In the genomic region with DNA sequence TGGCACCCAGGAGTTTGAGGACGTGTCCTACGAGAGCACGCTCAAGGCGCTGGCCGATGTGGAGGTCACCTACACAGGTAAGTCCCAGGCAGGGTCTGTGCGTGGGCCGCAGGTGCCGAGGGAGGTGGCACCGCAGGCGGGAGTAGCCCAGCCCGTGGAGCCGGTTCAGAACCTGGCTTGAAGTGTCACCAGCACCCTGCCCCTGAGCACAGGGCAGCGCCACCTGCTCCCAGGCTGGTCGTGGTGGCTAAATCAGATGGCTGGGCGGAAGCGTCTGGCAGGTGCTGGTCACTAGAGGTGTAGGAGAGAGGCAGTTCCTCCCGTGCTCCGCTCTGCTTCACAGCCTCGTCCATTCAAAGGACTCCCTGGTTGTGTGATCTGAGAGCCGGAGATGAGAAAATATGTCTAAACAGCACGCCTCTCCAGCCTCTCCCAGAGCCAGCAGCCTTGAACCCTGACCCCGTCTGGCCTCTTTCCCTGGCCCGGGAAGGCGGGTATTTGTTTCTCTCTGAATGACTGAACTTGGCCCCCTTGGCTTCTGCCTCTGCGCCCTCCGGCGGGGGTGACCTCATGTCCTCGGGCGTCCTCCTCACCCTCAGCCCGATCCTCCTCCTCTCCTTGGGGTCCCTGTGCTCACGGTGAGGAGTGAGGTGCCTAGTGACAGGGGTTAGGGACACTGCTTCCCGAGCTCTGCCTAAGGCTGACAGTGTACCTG, we compare ENCODE assay signal across 1 cellular context.
TF ChIP-seq lines count a peak whose summit lies in the region.

No MANE protein-coding gene starts in this region.

TF ChIP-seq in HepG2, 621 proteins besides CTCF, POLR2A, EP300 and RAD21 (continued from another document and continues in another):
- TF ChIP-seq, protein P1, sequence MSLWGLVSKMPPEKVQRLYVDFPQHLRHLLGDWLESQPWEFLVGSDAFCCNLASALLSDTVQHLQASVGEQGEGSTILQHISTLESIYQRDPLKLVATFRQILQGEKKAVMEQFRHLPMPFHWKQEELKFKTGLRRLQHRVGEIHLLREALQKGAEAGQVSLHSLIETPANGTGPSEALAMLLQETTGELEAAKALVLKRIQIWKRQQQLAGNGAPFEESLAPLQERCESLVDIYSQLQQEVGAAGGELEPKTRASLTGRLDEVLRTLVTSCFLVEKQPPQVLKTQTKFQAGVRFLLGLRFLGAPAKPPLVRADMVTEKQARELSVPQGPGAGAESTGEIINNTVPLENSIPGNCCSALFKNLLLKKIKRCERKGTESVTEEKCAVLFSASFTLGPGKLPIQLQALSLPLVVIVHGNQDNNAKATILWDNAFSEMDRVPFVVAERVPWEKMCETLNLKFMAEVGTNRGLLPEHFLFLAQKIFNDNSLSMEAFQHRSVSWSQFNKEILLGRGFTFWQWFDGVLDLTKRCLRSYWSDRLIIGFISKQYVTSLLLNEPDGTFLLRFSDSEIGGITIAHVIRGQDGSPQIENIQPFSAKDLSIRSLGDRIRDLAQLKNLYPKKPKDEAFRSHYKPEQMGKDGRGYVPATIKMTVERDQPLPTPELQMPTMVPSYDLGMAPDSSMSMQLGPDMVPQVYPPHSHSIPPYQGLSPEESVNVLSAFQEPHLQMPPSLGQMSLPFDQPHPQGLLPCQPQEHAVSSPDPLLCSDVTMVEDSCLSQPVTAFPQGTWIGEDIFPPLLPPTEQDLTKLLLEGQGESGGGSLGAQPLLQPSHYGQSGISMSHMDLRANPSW (CRISPR knock-in tag; IDR thresholded peaks at IDR 0.05; ENCODE audit: borderline replicate concordance): peak; percentile 34; the same call in 1 of the 2 replicates
- TF ChIP-seq ZNF17 (CRISPR knock-in tag; IDR thresholded peaks at IDR 0.05) (no peak), HNRNPK (IDR thresholded peaks at IDR 0.05; ENCODE audit: low read depth, low read length, poor library complexity, severe bottlenecking) (no peak), ZNF557 (CRISPR knock-in tag; IDR thresholded peaks at IDR 0.05) (0 out of 2 replicates have a peak, but pooled peaks have one; percentile 39), SALL1 (CRISPR knock-in tag; IDR thresholded peaks at IDR 0.05) (peak; percentile 92), KDM5B (CRISPR knock-in tag; IDR thresholded peaks at IDR 0.05; ENCODE audit: borderline replicate concordance) (peak; percentile 63), ERF (CRISPR knock-in tag; IDR thresholded peaks at IDR 0.05) (peak; percentile 80; the same call in 1 of the 2 replicates), PITX1 (CRISPR knock-in tag; IDR thresholded peaks at IDR 0.05) (peak; percentile 78), ZNF225 (CRISPR knock-in tag; IDR thresholded peaks at IDR 0.05) (peak; percentile 48; the same call in 1 of the 2 replicates), ARNTL (CRISPR knock-in tag; IDR thresholded peaks at IDR 0.05) (peak; percentile 59; the same call in 1 of the 2 replicates), ELF1 (CRISPR knock-in tag; IDR thresholded peaks at IDR 0.05) (peak; percentile 15; the same call in 1 of the 2 replicates), ZNF782 (CRISPR knock-in tag; IDR thresholded peaks at IDR 0.05; ENCODE audit: borderline replicate concordance) (peak; percentile 29; the same call in 1 of the 2 replicates), ZSCAN29 (CRISPR knock-in tag; conservative IDR thresholded peaks at IDR 0.05) (peak; percentile 81; the same call in 1 of the 2 replicates), MAFF (IDR thresholded peaks at IDR 0.05; ENCODE audit: low read depth, low read length) (0 out of 2 replicates have a peak, but pooled peaks have one; percentile 20), PRMT3 (CRISPR knock-in tag; IDR thresholded peaks at IDR 0.05; ENCODE audit: borderline replicate concordance, low read depth) (no peak), ZNF619 (CRISPR knock-in tag; IDR thresholded peaks at IDR 0.05) (no peak), ZNF224 (CRISPR knock-in tag; IDR thresholded peaks at IDR 0.05) (peak; percentile 57; the same call in 1 of the 2 replicates), PHF8 (CRISPR knock-in tag; IDR thresholded peaks at IDR 0.05) (no peak; the same call in 1 of the 2 replicates), TBP (CRISPR knock-in tag; IDR thresholded peaks at IDR 0.05) (no peak), SOX6 (IDR thresholded peaks at IDR 0.05) (no peak), SOX6 (CRISPR knock-in tag; IDR thresholded peaks at IDR 0.05) (peak; percentile 88), TCF7L2 (IDR thresholded peaks at IDR 0.05; ENCODE audit: low read depth, low read length) (no peak), TBX3 (IDR thresholded peaks at IDR 0.05; ENCODE audit: borderline replicate concordance) (peak; percentile 42; the same call in 1 of the 2 replicates), BHLHE40 (IDR thresholded peaks at IDR 0.05; ENCODE audit: low read length) (peak; percentile 43; the same call in 1 of the 2 replicates), MED1 (CRISPR knock-in tag; IDR thresholded peaks at IDR 0.05) (peak; percentile 89)
- TF ChIP-seq, protein P2, sequence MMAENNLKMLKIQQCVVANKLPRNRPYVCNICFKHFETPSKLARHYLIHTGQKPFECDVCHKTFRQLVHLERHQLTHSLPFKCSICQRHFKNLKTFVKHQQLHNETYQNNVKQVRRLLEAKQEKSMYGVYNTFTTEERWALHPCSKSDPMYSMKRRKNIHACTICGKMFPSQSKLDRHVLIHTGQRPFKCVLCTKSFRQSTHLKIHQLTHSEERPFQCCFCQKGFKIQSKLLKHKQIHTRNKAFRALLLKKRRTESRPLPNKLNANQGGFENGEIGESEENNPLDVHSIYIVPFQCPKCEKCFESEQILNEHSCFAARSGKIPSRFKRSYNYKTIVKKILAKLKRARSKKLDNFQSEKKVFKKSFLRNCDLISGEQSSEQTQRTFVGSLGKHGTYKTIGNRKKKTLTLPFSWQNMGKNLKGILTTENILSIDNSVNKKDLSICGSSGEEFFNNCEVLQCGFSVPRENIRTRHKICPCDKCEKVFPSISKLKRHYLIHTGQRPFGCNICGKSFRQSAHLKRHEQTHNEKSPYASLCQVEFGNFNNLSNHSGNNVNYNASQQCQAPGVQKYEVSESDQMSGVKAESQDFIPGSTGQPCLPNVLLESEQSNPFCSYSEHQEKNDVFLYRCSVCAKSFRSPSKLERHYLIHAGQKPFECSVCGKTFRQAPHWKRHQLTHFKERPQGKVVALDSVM (CRISPR knock-in tag; IDR thresholded peaks at IDR 0.05): peak; percentile 48; the same call in 1 of the 2 replicates
- TF ChIP-seq, protein P3, sequence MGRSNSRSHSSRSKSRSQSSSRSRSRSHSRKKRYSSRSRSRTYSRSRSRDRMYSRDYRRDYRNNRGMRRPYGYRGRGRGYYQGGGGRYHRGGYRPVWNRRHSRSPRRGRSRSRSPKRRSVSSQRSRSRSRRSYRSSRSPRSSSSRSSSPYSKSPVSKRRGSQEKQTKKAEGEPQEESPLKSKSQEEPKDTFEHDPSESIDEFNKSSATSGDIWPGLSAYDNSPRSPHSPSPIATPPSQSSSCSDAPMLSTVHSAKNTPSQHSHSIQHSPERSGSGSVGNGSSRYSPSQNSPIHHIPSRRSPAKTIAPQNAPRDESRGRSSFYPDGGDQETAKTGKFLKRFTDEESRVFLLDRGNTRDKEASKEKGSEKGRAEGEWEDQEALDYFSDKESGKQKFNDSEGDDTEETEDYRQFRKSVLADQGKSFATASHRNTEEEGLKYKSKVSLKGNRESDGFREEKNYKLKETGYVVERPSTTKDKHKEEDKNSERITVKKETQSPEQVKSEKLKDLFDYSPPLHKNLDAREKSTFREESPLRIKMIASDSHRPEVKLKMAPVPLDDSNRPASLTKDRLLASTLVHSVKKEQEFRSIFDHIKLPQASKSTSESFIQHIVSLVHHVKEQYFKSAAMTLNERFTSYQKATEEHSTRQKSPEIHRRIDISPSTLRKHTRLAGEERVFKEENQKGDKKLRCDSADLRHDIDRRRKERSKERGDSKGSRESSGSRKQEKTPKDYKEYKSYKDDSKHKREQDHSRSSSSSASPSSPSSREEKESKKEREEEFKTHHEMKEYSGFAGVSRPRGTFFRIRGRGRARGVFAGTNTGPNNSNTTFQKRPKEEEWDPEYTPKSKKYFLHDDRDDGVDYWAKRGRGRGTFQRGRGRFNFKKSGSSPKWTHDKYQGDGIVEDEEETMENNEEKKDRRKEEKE (IDR thresholded peaks at IDR 0.05): no peak
- TF ChIP-seq, protein P4, sequence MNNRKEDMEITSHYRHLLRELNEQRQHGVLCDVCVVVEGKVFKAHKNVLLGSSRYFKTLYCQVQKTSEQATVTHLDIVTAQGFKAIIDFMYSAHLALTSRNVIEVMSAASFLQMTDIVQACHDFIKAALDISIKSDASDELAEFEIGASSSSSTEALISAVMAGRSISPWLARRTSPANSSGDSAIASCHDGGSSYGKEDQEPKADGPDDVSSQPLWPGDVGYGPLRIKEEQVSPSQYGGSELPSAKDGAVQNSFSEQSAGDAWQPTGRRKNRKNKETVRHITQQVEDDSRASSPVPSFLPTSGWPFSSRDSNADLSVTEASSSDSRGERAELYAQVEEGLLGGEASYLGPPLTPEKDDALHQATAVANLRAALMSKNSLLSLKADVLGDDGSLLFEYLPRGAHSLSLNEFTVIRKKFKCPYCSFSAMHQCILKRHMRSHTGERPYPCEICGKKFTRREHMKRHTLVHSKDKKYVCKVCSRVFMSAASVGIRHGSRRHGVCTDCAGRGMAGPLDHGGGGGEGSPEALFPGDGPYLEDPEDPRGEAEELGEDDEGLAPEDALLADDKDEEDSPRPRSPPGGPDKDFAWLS (CRISPR knock-in tag; IDR thresholded peaks at IDR 0.05; ENCODE audit: borderline replicate concordance): 0 out of 2 replicates have a peak, but pooled peaks have one; percentile 22
- TF ChIP-seq, protein P5, sequence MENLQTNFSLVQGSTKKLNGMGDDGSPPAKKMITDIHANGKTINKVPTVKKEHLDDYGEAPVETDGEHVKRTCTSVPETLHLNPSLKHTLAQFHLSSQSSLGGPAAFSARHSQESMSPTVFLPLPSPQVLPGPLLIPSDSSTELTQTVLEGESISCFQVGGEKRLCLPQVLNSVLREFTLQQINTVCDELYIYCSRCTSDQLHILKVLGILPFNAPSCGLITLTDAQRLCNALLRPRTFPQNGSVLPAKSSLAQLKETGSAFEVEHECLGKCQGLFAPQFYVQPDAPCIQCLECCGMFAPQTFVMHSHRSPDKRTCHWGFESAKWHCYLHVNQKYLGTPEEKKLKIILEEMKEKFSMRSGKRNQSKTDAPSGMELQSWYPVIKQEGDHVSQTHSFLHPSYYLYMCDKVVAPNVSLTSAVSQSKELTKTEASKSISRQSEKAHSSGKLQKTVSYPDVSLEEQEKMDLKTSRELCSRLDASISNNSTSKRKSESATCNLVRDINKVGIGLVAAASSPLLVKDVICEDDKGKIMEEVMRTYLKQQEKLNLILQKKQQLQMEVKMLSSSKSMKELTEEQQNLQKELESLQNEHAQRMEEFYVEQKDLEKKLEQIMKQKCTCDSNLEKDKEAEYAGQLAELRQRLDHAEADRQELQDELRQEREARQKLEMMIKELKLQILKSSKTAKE (CRISPR knock-in tag; IDR thresholded peaks at IDR 0.05; ENCODE audit: borderline replicate concordance): peak; percentile 99
- TF ChIP-seq, protein P6, sequence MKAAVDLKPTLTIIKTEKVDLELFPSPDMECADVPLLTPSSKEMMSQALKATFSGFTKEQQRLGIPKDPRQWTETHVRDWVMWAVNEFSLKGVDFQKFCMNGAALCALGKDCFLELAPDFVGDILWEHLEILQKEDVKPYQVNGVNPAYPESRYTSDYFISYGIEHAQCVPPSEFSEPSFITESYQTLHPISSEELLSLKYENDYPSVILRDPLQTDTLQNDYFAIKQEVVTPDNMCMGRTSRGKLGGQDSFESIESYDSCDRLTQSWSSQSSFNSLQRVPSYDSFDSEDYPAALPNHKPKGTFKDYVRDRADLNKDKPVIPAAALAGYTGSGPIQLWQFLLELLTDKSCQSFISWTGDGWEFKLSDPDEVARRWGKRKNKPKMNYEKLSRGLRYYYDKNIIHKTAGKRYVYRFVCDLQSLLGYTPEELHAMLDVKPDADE (CRISPR knock-in tag; IDR thresholded peaks at IDR 0.05): no peak
- TF ChIP-seq, protein P7, sequence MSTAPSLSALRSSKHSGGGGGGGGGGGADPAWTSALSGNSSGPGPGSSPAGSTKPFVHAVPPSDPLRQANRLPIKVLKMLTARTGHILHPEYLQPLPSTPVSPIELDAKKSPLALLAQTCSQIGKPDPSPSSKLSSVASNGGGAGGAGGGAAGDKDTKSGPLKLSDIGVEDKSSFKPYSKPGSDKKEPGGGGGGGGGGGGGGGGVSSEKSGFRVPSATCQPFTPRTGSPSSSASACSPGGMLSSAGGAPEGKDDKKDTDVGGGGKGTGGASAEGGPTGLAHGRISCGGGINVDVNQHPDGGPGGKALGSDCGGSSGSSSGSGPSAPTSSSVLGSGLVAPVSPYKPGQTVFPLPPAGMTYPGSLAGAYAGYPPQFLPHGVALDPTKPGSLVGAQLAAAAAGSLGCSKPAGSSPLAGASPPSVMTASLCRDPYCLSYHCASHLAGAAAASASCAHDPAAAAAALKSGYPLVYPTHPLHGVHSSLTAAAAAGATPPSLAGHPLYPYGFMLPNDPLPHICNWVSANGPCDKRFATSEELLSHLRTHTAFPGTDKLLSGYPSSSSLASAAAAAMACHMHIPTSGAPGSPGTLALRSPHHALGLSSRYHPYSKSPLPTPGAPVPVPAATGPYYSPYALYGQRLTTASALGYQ (CRISPR knock-in tag; IDR thresholded peaks at IDR 0.05): peak; percentile 83
- TF ChIP-seq, protein P8, sequence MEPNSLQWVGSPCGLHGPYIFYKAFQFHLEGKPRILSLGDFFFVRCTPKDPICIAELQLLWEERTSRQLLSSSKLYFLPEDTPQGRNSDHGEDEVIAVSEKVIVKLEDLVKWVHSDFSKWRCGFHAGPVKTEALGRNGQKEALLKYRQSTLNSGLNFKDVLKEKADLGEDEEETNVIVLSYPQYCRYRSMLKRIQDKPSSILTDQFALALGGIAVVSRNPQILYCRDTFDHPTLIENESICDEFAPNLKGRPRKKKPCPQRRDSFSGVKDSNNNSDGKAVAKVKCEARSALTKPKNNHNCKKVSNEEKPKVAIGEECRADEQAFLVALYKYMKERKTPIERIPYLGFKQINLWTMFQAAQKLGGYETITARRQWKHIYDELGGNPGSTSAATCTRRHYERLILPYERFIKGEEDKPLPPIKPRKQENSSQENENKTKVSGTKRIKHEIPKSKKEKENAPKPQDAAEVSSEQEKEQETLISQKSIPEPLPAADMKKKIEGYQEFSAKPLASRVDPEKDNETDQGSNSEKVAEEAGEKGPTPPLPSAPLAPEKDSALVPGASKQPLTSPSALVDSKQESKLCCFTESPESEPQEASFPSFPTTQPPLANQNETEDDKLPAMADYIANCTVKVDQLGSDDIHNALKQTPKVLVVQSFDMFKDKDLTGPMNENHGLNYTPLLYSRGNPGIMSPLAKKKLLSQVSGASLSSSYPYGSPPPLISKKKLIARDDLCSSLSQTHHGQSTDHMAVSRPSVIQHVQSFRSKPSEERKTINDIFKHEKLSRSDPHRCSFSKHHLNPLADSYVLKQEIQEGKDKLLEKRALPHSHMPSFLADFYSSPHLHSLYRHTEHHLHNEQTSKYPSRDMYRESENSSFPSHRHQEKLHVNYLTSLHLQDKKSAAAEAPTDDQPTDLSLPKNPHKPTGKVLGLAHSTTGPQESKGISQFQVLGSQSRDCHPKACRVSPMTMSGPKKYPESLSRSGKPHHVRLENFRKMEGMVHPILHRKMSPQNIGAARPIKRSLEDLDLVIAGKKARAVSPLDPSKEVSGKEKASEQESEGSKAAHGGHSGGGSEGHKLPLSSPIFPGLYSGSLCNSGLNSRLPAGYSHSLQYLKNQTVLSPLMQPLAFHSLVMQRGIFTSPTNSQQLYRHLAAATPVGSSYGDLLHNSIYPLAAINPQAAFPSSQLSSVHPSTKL (CRISPR knock-in tag; IDR thresholded peaks at IDR 0.05): peak; percentile 88
- TF ChIP-seq, protein P9, sequence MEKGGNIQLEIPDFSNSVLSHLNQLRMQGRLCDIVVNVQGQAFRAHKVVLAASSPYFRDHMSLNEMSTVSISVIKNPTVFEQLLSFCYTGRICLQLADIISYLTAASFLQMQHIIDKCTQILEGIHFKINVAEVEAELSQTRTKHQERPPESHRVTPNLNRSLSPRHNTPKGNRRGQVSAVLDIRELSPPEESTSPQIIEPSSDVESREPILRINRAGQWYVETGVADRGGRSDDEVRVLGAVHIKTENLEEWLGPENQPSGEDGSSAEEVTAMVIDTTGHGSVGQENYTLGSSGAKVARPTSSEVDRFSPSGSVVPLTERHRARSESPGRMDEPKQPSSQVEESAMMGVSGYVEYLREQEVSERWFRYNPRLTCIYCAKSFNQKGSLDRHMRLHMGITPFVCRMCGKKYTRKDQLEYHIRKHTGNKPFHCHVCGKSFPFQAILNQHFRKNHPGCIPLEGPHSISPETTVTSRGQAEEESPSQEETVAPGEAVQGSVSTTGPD (CRISPR knock-in tag; IDR thresholded peaks at IDR 0.05): no peak
